Comparison of ENCODE assay signal across 14 cellular contexts in the genomic region with DNA sequence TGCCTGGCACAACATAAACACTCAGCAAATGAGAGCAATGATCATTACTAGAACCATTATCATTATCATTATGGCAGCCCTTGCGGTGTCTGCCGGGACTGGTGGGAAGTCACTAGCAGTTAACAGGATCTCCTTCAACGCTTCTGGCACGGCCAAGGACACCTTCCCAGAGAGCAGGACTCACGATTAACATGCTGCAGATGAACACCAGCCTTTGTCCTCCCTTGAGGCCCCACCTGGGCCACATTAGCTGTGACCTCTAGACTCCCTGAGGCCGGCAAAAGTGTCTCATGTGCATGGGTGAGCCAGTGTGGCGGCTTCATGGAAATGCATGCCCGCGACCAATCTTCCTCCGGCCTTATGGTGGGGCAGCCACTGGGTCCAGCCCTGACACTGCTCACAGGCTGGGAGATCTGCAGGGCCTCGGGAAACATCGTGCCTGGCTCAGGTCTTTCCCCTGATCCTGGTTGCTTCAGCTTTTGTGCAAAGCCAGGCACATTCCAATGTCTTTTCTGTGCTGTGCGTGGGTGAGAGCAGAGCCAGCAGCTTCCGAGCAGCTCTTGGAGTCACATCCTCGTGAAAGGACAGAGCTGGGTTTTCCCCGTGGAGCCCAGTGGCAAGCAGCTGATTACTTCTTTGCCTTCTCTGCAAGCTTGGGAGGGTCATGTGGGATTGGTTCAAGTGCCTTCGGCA.
A peak's percentile ranks its signal among the peaks of the same experiment; 100 is the strongest.
DNase-seq lines count a peak whose midpoint lies in the region; ATAC-seq and TF ChIP-seq lines count a peak whose summit lies in the region.
"Had no signal": no experiment of that assay in that cellular context is flagged by ENCODE, and none has a peak within 500 bp of the region (broad histone marks: within the 10 kb centered on the region; RNA-seq: fewer than 3 reads in every experiment).

No MANE protein-coding gene starts in this region.

- H3K9me3 Mint-ChIP-seq in immature natural killer cell, result no peaks in the 10 kb centered on the region
- no peaks in the 10 kb centered on the region for H3K9me3 Mint-ChIP-seq in CD4-positive, alpha-beta memory T cell

- H3K27ac ChIP-seq in angular gyrus (ENCODE audit: low read depth, low read length), result peak overlapping the region; percentile 57
- no peak overlapping the region for H3K27ac ChIP-seq in CD4-positive, alpha-beta memory T cell (ENCODE audit: low read depth, low read length)
- H3K27ac ChIP-seq: BLaER1 had no signal

- H3K27me3 Mint-ChIP-seq in immature natural killer cell (ENCODE audit: low read depth in 3 of 3), result peaks cover 2 to 7% (median 3%) of the 10 kb centered on the region in 3 donors
- peaks cover 3 to 10% of the 10 kb centered on the region in 2 donors for H3K27me3 Mint-ChIP-seq in CD4-positive, alpha-beta memory T cell

- no peak for TF ChIP-seq CTCF in BJ (IDR thresholded peaks at IDR 0.05; ENCODE audit: insufficient read depth, low read depth, low read length)

- H3K4me1 ChIP-seq in CD4-positive, alpha-beta memory T cell (ENCODE audit: insufficient read depth, low read length), result no peaks in the 10 kb centered on the region
- H3K4me1 ChIP-seq: BLaER1 had no signal

- ATAC-seq in HG03439 (IDR thresholded peaks at IDR 0.05; ENCODE audit: unreplicated experiment), result no peak

- no peaks in the 10 kb centered on the region for H3K36me3 Mint-ChIP-seq in immature natural killer cell
- H3K36me3 Mint-ChIP-seq in CD4-positive, alpha-beta memory T cell, result no peaks in the 10 kb centered on the region
- H3K36me3 Mint-ChIP-seq: activated naive CD8-positive, alpha-beta T cell had no signal

- no peak overlapping the region for H3K4me3 Mint-ChIP-seq in immature natural killer cell
- no peak overlapping the region for H3K4me3 Mint-ChIP-seq in CD4-positive, alpha-beta memory T cell
- H3K4me3 Mint-ChIP-seq: activated naive CD8-positive, alpha-beta T cell had no signal

- POLR2A ChIA-PET in BJ (lab: Charles Lee), result no interaction called here
- POLR2A ChIA-PET in CD4-positive, alpha-beta memory T cell (lab: Charles Lee; ENCODE audit: partially characterized antibody), result no interaction called here

- no peaks in the 10 kb centered on the region for H3K9me3 ChIP-seq in CD4-positive, alpha-beta memory T cell (ENCODE audit: control insufficient read depth in 1 of 2, low read length in 2 of 2)
- H3K9me3 ChIP-seq: BLaER1 had no signal

- peak; percentile 27 for DNase-seq in BJ (ENCODE audit: low read depth)
- DNase-seq in inferior parietal cortex (ENCODE audit: extremely low spot score), result peak; percentile 48
- DNase-seq in posterior vena cava (ENCODE audit: low spot score), result peak; percentile 86
- no peak for DNase-seq in immature natural killer cell
- no peak for DNase-seq in DMS79 treated with DMSO at 0.1 percent for 48 hours (lab: John Stamatoyannopoulos, UW)
- no peak for DNase-seq in CD4-positive, alpha-beta memory T cell
- DNase-seq: activated CD4-positive, alpha-beta T cell treated with anti-CD3 and anti-CD28 coated beads for 48 hours; DMS 273 treated with DMSO at 0.1 percent for 48 hours; NCI-H1105 treated with DMSO at 0.1 percent for 48 hours; SIG-M5 had no signal

- H3K4me1 Mint-ChIP-seq in immature natural killer cell, result no peaks in the 10 kb centered on the region
- H3K4me1 Mint-ChIP-seq in CD4-positive, alpha-beta memory T cell, result no peaks in the 10 kb centered on the region

- no peak overlapping the region for H3K27ac Mint-ChIP-seq in immature natural killer cell
- H3K27ac Mint-ChIP-seq in CD4-positive, alpha-beta memory T cell, result no peak overlapping the region
- H3K27ac Mint-ChIP-seq: activated naive CD8-positive, alpha-beta T cell had no signal

- H3K36me3 ChIP-seq in BJ (ENCODE audit: control insufficient read depth, insufficient read depth, low read length), result no peaks in the 10 kb centered on the region
- H3K36me3 ChIP-seq in CD4-positive, alpha-beta memory T cell (ENCODE audit: insufficient read depth, low read length), result no peaks in the 10 kb centered on the region
- H3K36me3 ChIP-seq: BLaER1 had no signal

- intact Hi-C loops in posterior vena cava (cut with DNase I), result no loop called here
- intact Hi-C loops in CD4-positive, alpha-beta memory T cell (cut with micrococcal nuclease), result no loop called here

- no peak overlapping the region for H3K4me3 ChIP-seq in BJ (ENCODE audit: low read depth, low read length)
- no peak overlapping the region for H3K4me3 ChIP-seq in CD4-positive, alpha-beta memory T cell (ENCODE audit: low read length in 2 of 2)
- H3K4me3 ChIP-seq: BLaER1 had no signal

- CTCF ChIA-PET in BJ (lab: Yijun Ruan, JAX), result interaction anchor here (0.8 to 1.6 kb wide), 3 partner anchors 14 to 192 kb away, joined by 3 to 6 read pairs (median 4); no protein-coding TSS in a partner anchor
- CTCF ChIA-PET in CD4-positive, alpha-beta memory T cell (lab: Charles Lee; ENCODE audit: partially characterized antibody), result no interaction called here

- H3K27me3 ChIP-seq in BJ (ENCODE audit: control insufficient read depth, insufficient read depth, low read length), result no peaks in the 10 kb centered on the region
- H3K27me3 ChIP-seq in CD4-positive, alpha-beta memory T cell (ENCODE audit: insufficient read depth, low read length), result no peaks in the 10 kb centered on the region
- H3K27me3 ChIP-seq: BLaER1 had no signal

Comparison
In these comparisons a context has a peak if more than half of its experiments do, and no peak if none do; other contexts are left out.
1. DNase-seq: peak in BJ (single experiment), inferior parietal cortex (single experiment) and posterior vena cava (single experiment); none in immature natural killer cell (0 of 3), DMS79 treated with DMSO at 0.1 percent for 48 hours (single experiment) and CD4-positive, alpha-beta memory T cell (0 of 5).